In genomic region chr19:45637890-45638667, GRCh38 we compare ENCODE assay signal across 8 cellular contexts. TPM values are rescaled to one million over a fixed set of nuclear protein-coding genes. Genes with fewer than 3 reads are reported as not detected.
DNase-seq lines count a peak whose midpoint lies in the region; ATAC-seq and TF ChIP-seq lines count a peak whose summit lies in the region.

No MANE protein-coding gene starts in this region.

- TF ChIP-seq CTCF in type B pancreatic cell (conservative IDR thresholded peaks at IDR 0.05): no peak

- peaks cover 0 to 3% of the 10 kb centered on the region in 2 donors for H3K9me3 Mint-ChIP-seq in activated T-cell treated with anti-CD3 and anti-CD28 coated beads, Interleukin-2, amount 50 U/mL, for 72 hours
- peaks cover 5% of the 10 kb centered on the region for H3K9me3 Mint-ChIP-seq in activated naive CD8-positive, alpha-beta T cell treated with anti-CD3 and anti-CD28 coated beads for 36 hours
- H3K9me3 Mint-ChIP-seq in type B pancreatic cell: peaks cover 8% of the 10 kb centered on the region

- peaks cover 14 to 21% of the 10 kb centered on the region in 2 donors for H3K36me3 Mint-ChIP-seq in activated T-cell treated with anti-CD3 and anti-CD28 coated beads, Interleukin-2, amount 50 U/mL, for 72 hours (ENCODE audit: insufficient read depth in 2 of 2)
- H3K36me3 Mint-ChIP-seq in activated naive CD8-positive, alpha-beta T cell treated with anti-CD3 and anti-CD28 coated beads for 36 hours: peaks cover 26% of the 10 kb centered on the region
- H3K36me3 Mint-ChIP-seq in type B pancreatic cell: peaks cover 6% of the 10 kb centered on the region

- H3K4me3 Mint-ChIP-seq in activated T-cell treated with anti-CD3 and anti-CD28 coated beads, Interleukin-2, amount 50 U/mL, for 72 hours: peak overlapping the region; percentile 84 to 89
- peak overlapping the region; percentile 92 for H3K4me3 Mint-ChIP-seq in activated naive CD8-positive, alpha-beta T cell treated with anti-CD3 and anti-CD28 coated beads for 36 hours
- peak overlapping the region; percentile 93 for H3K4me3 Mint-ChIP-seq in type B pancreatic cell

- ATAC-seq in activated T-cell treated with anti-CD3 and anti-CD28 coated beads, Interleukin-2, amount 50 U/mL, for 72 hours (replicated peaks in 1 of 2): no peak

- peaks cover 38% of the 10 kb centered on the region for H3K4me1 Mint-ChIP-seq in activated T-cell treated with anti-CD3 and anti-CD28 coated beads, Interleukin-2, amount 50 U/mL, for 72 hours (ENCODE audit: low read depth)
- peaks cover 22% of the 10 kb centered on the region for H3K4me1 Mint-ChIP-seq in activated naive CD8-positive, alpha-beta T cell treated with anti-CD3 and anti-CD28 coated beads for 36 hours
- peaks cover 27% of the 10 kb centered on the region for H3K4me1 Mint-ChIP-seq in type B pancreatic cell (ENCODE audit: unreplicated experiment)

- H3K27ac Mint-ChIP-seq in activated T-cell treated with anti-CD3 and anti-CD28 coated beads, Interleukin-2, amount 50 U/mL, for 72 hours: no peak overlapping the region
- H3K27ac Mint-ChIP-seq in activated naive CD8-positive, alpha-beta T cell treated with anti-CD3 and anti-CD28 coated beads for 36 hours: no peak overlapping the region
- peak overlapping the region; percentile 96 for H3K27ac Mint-ChIP-seq in type B pancreatic cell

- no peak for DNase-seq in activated T-cell treated with anti-CD3 and anti-CD28 coated beads, Interleukin-2, amount 50 U/mL, for 72 hours
- no peak for DNase-seq in activated T-cell treated with anti-CD3 and anti-CD28 coated beads, Interleukin-2, amount 50 U/mL, for 1 hour
- DNase-seq in activated naive CD8-positive, alpha-beta T cell treated with anti-CD3 and anti-CD28 coated beads for 36 hours: no peak
- peak; percentile 84 for DNase-seq in islet precursor cell
- no peak for DNase-seq in type B pancreatic cell (ENCODE audit: extremely low spot score, unreplicated experiment)
- no peak for DNase-seq in GOT3 (lab: John Stamatoyannopoulos, UW)
- DNase-seq in putamen (ENCODE audit: low spot score): no peak
- DNase-seq in NCI-H345 treated with DMSO at 0.1 percent for 48 hours (lab: John Stamatoyannopoulos, UW; ENCODE audit: unreplicated experiment): no peak

- H3K27me3 Mint-ChIP-seq in activated T-cell treated with anti-CD3 and anti-CD28 coated beads, Interleukin-2, amount 50 U/mL, for 72 hours (ENCODE audit: low read depth): no peaks in the 10 kb centered on the region
- no peaks in the 10 kb centered on the region for H3K27me3 Mint-ChIP-seq in activated naive CD8-positive, alpha-beta T cell treated with anti-CD3 and anti-CD28 coated beads for 36 hours
- peaks cover 3% of the 10 kb centered on the region for H3K27me3 Mint-ChIP-seq in type B pancreatic cell

RNA-seq across cellular contexts. Expression of gene EML2, which starts 1.1 kb away (rescaled TPM):
- 100 to 1,000 TPM; 149 to 190 TPM for total RNA-seq in activated T-cell treated with anti-CD3 and anti-CD28 coated beads, Interleukin-2, amount 50 U/mL, for 72 hours
- 10 to 100 TPM; 94.4 to 98.8 TPM for total RNA-seq in activated naive CD8-positive, alpha-beta T cell treated with anti-CD3 and anti-CD28 coated beads for 36 hours
- total RNA-seq in type B pancreatic cell (ENCODE audit: low replicate concordance): 46.9 and 61.4 TPM in 2 replicates

RNA-seq across cellular contexts. Expression of gene GIPR, which starts 29.9 kb away (rescaled TPM):
- 10 to 100 TPM in 1 of 2 donors, 1 to 10 TPM in 1; 5.9 to 11.0 TPM for total RNA-seq in activated T-cell treated with anti-CD3 and anti-CD28 coated beads, Interleukin-2, amount 50 U/mL, for 72 hours
- total RNA-seq in activated naive CD8-positive, alpha-beta T cell treated with anti-CD3 and anti-CD28 coated beads for 36 hours: 1 to 10 TPM; 1.4 to 1.7 TPM
- total RNA-seq in type B pancreatic cell (ENCODE audit: low replicate concordance): 8.0 and 9.1 TPM in 2 replicates

RNA-seq across cellular contexts. Expression of gene GPR4, which starts 36.1 kb away (rescaled TPM):
- total RNA-seq in activated T-cell treated with anti-CD3 and anti-CD28 coated beads, Interleukin-2, amount 50 U/mL, for 72 hours: under 1 TPM in 1 of 2 donors, not detected in 1; 0.07 TPM
- not detected for total RNA-seq in activated naive CD8-positive, alpha-beta T cell treated with anti-CD3 and anti-CD28 coated beads for 36 hours
- not detected in 2 replicates for total RNA-seq in type B pancreatic cell (ENCODE audit: low replicate concordance)

RNA-seq across cellular contexts. Expression of gene OPA3, which starts 53.5 kb away (rescaled TPM):
- 10 to 100 TPM; 10.3 to 12.6 TPM for total RNA-seq in activated T-cell treated with anti-CD3 and anti-CD28 coated beads, Interleukin-2, amount 50 U/mL, for 72 hours
- 10 to 100 TPM; 14.7 to 15.1 TPM for total RNA-seq in activated naive CD8-positive, alpha-beta T cell treated with anti-CD3 and anti-CD28 coated beads for 36 hours
- total RNA-seq in type B pancreatic cell (ENCODE audit: low replicate concordance): 10.1 and 16.2 TPM in 2 replicates

RNA-seq across cellular contexts. Expression of gene SNRPD2, which starts 53.7 kb away (rescaled TPM):
- 100 to 1,000 TPM; 449 to 481 TPM for total RNA-seq in activated T-cell treated with anti-CD3 and anti-CD28 coated beads, Interleukin-2, amount 50 U/mL, for 72 hours
- total RNA-seq in activated naive CD8-positive, alpha-beta T cell treated with anti-CD3 and anti-CD28 coated beads for 36 hours: 100 to 1,000 TPM; 818 to 852 TPM
- total RNA-seq in type B pancreatic cell (ENCODE audit: low replicate concordance): 397 and 471 TPM in 2 replicates
